Comparison of ENCODE assay signal across 20 cellular contexts in the genomic region with DNA sequence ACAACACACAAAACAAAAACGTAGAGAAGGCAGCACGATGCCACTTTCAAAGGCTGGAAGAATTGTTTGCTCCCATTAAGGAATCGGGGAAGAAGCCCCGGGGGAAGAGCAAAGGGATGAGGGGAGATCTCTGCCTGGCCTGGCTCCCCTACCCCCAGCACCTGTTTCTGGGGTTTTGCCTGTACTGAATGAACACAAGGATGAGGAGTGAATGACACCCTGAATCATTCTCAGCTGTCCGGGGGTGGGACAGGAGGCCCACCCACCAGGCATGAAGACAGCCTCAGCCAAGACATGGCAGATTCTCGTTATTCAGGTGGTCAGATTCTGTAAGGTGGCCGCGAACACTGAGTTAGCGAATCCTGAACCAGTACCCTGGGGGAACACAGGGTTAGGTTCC. TPM values are rescaled to one million over a fixed set of nuclear protein-coding genes. Genes with fewer than 3 reads are reported as not detected.
DNase-seq lines count a peak whose midpoint lies in the region; ATAC-seq and TF ChIP-seq lines count a peak whose summit lies in the region.
"Had no signal": no experiment of that assay in that cellular context is flagged by ENCODE, and none has a peak within 500 bp of the region (broad histone marks: within the 10 kb centered on the region; RNA-seq: fewer than 3 reads in every experiment).

No MANE protein-coding gene starts in this region.

- H4K20me1 ChIP-seq in neural progenitor cell (ENCODE audit: low read depth), result no peaks in the 10 kb centered on the region

- H3K9me3 Mint-ChIP-seq in neural progenitor cell, result no peaks in the 10 kb centered on the region
- no peaks in the 10 kb centered on the region for H3K9me3 Mint-ChIP-seq in stimulated activated memory B cell treated with anti-CD40 and anti-IgM and Interleukin-4, amounts not matched to agents 10 μg/mL and 1 μg/mL and 100 μg/mL, for 72 hours
- H3K9me3 Mint-ChIP-seq: CD14-positive monocyte, HFFc6 had no signal

- TF ChIP-seq POLR2A in adrenal gland (IDR thresholded peaks at IDR 0.05), result no peak

- peaks cover 3% of the 10 kb centered on the region for H3K27me3 Mint-ChIP-seq in neural progenitor cell (ENCODE audit: insufficient read depth, low read depth)
- no peaks in the 10 kb centered on the region for H3K27me3 Mint-ChIP-seq in stimulated activated memory B cell treated with anti-CD40 and anti-IgM and Interleukin-4, amounts not matched to agents 10 μg/mL and 1 μg/mL and 100 μg/mL, for 72 hours
- H3K27me3 Mint-ChIP-seq: B cell had no signal

- peaks cover 17 to 29% of the 10 kb centered on the region in 2 donors for H3K4me1 ChIP-seq in adrenal gland (replicated peaks in 1 of 2)
- H3K4me1 ChIP-seq in neural progenitor cell, result no peaks in the 10 kb centered on the region
- H3K4me1 ChIP-seq: A549 had no signal

- H2AFZ ChIP-seq in neural progenitor cell (replicated peaks), result no peak overlapping the region

- no peak overlapping the region for H3K9ac ChIP-seq in neural progenitor cell

- H3K79me2 ChIP-seq in neural progenitor cell (ENCODE audit: low read depth), result no peaks in the 10 kb centered on the region

- peak overlapping the region; percentile 37 for H3K27ac Mint-ChIP-seq in neural progenitor cell
- H3K27ac Mint-ChIP-seq in stimulated activated memory B cell treated with anti-CD40 and anti-IgM and Interleukin-4, amounts not matched to agents 10 μg/mL and 1 μg/mL and 100 μg/mL, for 72 hours, result peak overlapping the region; percentile 39
- H3K27ac Mint-ChIP-seq: B cell, HFFc6 had no signal

- H3K4me3 ChIP-seq in adrenal gland (no peak overlapping the region), dorsolateral prefrontal cortex (peak overlapping the region in 3 of 59 donors; percentile 11 to 35 (median 18)), neural progenitor cell (no peak overlapping the region)
- H3K4me3 ChIP-seq: A549 had no signal

- intact Hi-C loops in adrenal gland (cut with DNase I), result loop anchor here (10.0 kb wide), 4 partner anchors 75 to 185 kb away; a partner anchor contains a TSS
- intact Hi-C loops in dorsolateral prefrontal cortex (cut with DNase I), result loop anchor here in 1 of 2 donors (10.0 kb wide), 2 partner anchors 75 kb away; a partner anchor contains a TSS

- H3K27me3 ChIP-seq in adrenal gland (no peaks in the 10 kb centered on the region), dorsolateral prefrontal cortex (no peaks in the 10 kb centered on the region), neural progenitor cell (no peaks in the 10 kb centered on the region)

- H3F3A ChIP-seq in neural progenitor cell (ENCODE audit: low read depth), result no peaks in the 10 kb centered on the region

- H3K27ac ChIP-seq in adrenal gland, result peak overlapping the region in 4 of 5 donors; percentile 2 to 74 (median 66)
- peak overlapping the region in 36 of 59 donors; percentile 3 to 82 (median 66) for H3K27ac ChIP-seq in dorsolateral prefrontal cortex
- H3K27ac ChIP-seq in neural progenitor cell, result no peak overlapping the region
- H3K27ac ChIP-seq: A549 had no signal

- peaks cover 0 to 58% of the 10 kb centered on the region in 2 donors for H3K36me3 ChIP-seq in adrenal gland (replicated peaks in 1 of 2)
- H3K36me3 ChIP-seq in neural progenitor cell, result no peaks in the 10 kb centered on the region

- 77 to 84% (median 83%) methylated on average over 9 of the region's 9 CpGs for WGBS in adrenal gland, 4 donors

- ATAC-seq in stimulated activated memory B cell treated with anti-CD40 and anti-IgM and Interleukin-4, amounts not matched to agents 10 μg/mL and 1 μg/mL and 100 μg/mL, for 72 hours, result no peak
- ATAC-seq: Panc1 had no signal

- H3K36me3 Mint-ChIP-seq in neural progenitor cell, result peaks cover 18% of the 10 kb centered on the region
- peaks cover 67% of the 10 kb centered on the region for H3K36me3 Mint-ChIP-seq in stimulated activated memory B cell treated with anti-CD40 and anti-IgM and Interleukin-4, amounts not matched to agents 10 μg/mL and 1 μg/mL and 100 μg/mL, for 72 hours

- H3K9me3 ChIP-seq in adrenal gland (replicated peaks in 1 of 3) (no peaks in the 10 kb centered on the region), neural progenitor cell (ENCODE audit: low read depth) (no peaks in the 10 kb centered on the region)
- H3K9me3 ChIP-seq: A549 had no signal

- no peak for DNase-seq in adrenal gland
- DNase-seq in dorsolateral prefrontal cortex, result no peak
- DNase-seq in neural progenitor cell (ENCODE audit: low spot score), result no peak
- no peak for DNase-seq in GM03348 (ENCODE audit: low spot score)
- no peak for DNase-seq in SK-N-DZ (ENCODE audit: low spot score)
- DNase-seq in COR-L47 (lab: John Stamatoyannopoulos, UW), result no peak
- DNase-seq in NCI-H1092 (lab: John Stamatoyannopoulos, UW), result no peak
- DNase-seq: H7, HFFc6, NCI-H1105, NCI-H2029 treated with DMSO at 0.1 percent for 48 hours, NCI-H345, NCI-H524, NCI-H82, SIG-M5 had no signal

- H3K4me3 Mint-ChIP-seq in neural progenitor cell, result no peak overlapping the region
- H3K4me3 Mint-ChIP-seq in stimulated activated memory B cell treated with anti-CD40 and anti-IgM and Interleukin-4, amounts not matched to agents 10 μg/mL and 1 μg/mL and 100 μg/mL, for 72 hours, result no peak overlapping the region
- H3K4me3 Mint-ChIP-seq: B cell, CD14-positive monocyte, HFFc6 had no signal

- TF ChIP-seq CTCF in adrenal gland (IDR thresholded peaks at IDR 0.05), result no peak
- TF ChIP-seq CTCF in dorsolateral prefrontal cortex (IDR thresholded peaks at IDR 0.05 in 54 of 56, conservative IDR thresholded peaks at IDR 0.05 in 2 of 56; ENCODE audit: low read depth in 1 of 56, partially characterized antibody in 56 of 56), result no peak
- TF ChIP-seq CTCF in neural progenitor cell (IDR thresholded peaks at IDR 0.05), result no peak

- no peak overlapping the region for H3K4me2 ChIP-seq in neural progenitor cell
- H3K4me2 ChIP-seq: A549 had no signal

- H3K4me1 Mint-ChIP-seq in neural progenitor cell, result peaks cover 3% of the 10 kb centered on the region
- H3K4me1 Mint-ChIP-seq in stimulated activated memory B cell treated with anti-CD40 and anti-IgM and Interleukin-4, amounts not matched to agents 10 μg/mL and 1 μg/mL and 100 μg/mL, for 72 hours, result peaks cover 9% of the 10 kb centered on the region

RNA-seq across cellular contexts. Expression of a gene that starts 7.5 kb away (rescaled TPM):
- total RNA-seq in adrenal gland, result 100 to 1,000 TPM in 7 of 8 donors, 10 to 100 TPM in 1; 91.9 to 192 (median 162) TPM
- 100 to 1,000 TPM in 1 of 3 donors, 10 to 100 TPM in 2; 80.9 to 127 (median 87.0) TPM for polyA plus RNA-seq in adrenal gland
- 100 to 1,000 TPM; 127 to 231 (median 166) TPM for total RNA-seq in dorsolateral prefrontal cortex
- 26.7 and 60.1 TPM in 2 replicates for total RNA-seq in neural progenitor cell (ENCODE audit: low replicate concordance)
- polyA plus RNA-seq in SK-N-DZ (2014; cell fraction: cytosol; rRNA removed), result 42.5 and 59.5 TPM in 2 replicates
- polyA plus RNA-seq in SK-N-DZ (2014; cell fraction: nucleus; rRNA removed), result 155 and 275 TPM in 2 replicates

RNA-seq across cellular contexts. Expression of a gene that starts 41.6 kb away (rescaled TPM):
- total RNA-seq in adrenal gland (10 to 100 TPM; 14.7 to 46.5 (median 32.2) TPM), dorsolateral prefrontal cortex (100 to 1,000 TPM in 5 of 120 experiments, 10 to 100 TPM in 115; 44.7 to 119 (median 74.4) TPM), neural progenitor cell (ENCODE audit: low replicate concordance) (68.5 and 73.5 TPM in 2 replicates)
- polyA plus RNA-seq in adrenal gland, result 100 to 1,000 TPM in 2 of 3 donors, 10 to 100 TPM in 1; 12.3 to 129 (median 104) TPM
- polyA plus RNA-seq in SK-N-DZ (2014; cell fraction: cytosol; rRNA removed), result 60.7 and 72.9 TPM in 2 replicates
- polyA plus RNA-seq in SK-N-DZ (2014; cell fraction: nucleus; rRNA removed), result 207 and 213 TPM in 2 replicates
